23 cellular contexts compared by ENCODE assay signal in genomic region chr2:141522048-141522447, GRCh38.
DNase-seq lines count a peak whose midpoint lies in the region; ATAC-seq, FAIRE-seq and TF ChIP-seq lines count a peak whose summit lies in the region.
"Had no signal": no experiment of that assay in that cellular context is flagged by ENCODE, and none has a peak within 500 bp of the region (broad histone marks: within the 10 kb centered on the region; RNA-seq: fewer than 3 reads in every experiment).

No MANE protein-coding gene starts in this region.

- peak; percentile 62 for ATAC-seq in GM21619 (IDR thresholded peaks at IDR 0.05; ENCODE audit: unreplicated experiment)
- ATAC-seq in HG03159 (IDR thresholded peaks at IDR 0.05; ENCODE audit: unreplicated experiment): peak; percentile 37
- ATAC-seq: right cardiac atrium, upper lobe of right lung had no signal

- no peak for TF ChIP-seq POLR2A in GM12892 (IDR thresholded peaks at IDR 0.05; ENCODE audit: low read depth, low read length)

- DNase-seq in GM12892 (ENCODE audit: insufficient read length): no peak
- peak; percentile 68 for DNase-seq in cerebellar cortex (ENCODE audit: low spot score)
- DNase-seq in NCI-H187 treated with DMSO at 0.1 percent for 48 hours (lab: John Stamatoyannopoulos, UW): no peak
- DNase-seq in NCI-H1417 treated with DMSO at 0.1 percent for 48 hours (lab: John Stamatoyannopoulos, UW): no peak
- no peak for DNase-seq in activated effector memory CD4-positive, alpha-beta T cell treated with Interleukin-2 at 50 U/mL for 16 hours
- no peak for DNase-seq in SW480 (ENCODE audit: low spot score)
- DNase-seq: activated CD4-positive, alpha-beta memory T cell treated with anti-CD3 and anti-CD28 coated beads for 36 hours; activated CD4-positive, CD25-positive, alpha-beta regulatory T cell treated with anti-CD3 and anti-CD28 coated beads, Interleukin-2, amount 50 U/mL, for 72 hours; activated CD8-positive, alpha-beta memory T cell treated with anti-CD3 and anti-CD28 coated beads, Interleukin-2, amount 50 U/mL, for 48 hours; activated naive CD8-positive, alpha-beta T cell treated with anti-CD3 and anti-CD28 coated beads for 36 hours; COR-L47; DMS79; GF-D8; NCI-H1105; NCI-H2029; NCI-H345; NCI-H82; pancreas; right cardiac atrium; T-helper 2 cell; upper lobe of right lung had no signal

- FAIRE-seq in GM12892 (lab: Jason Lieb, UNC): peak; percentile 58
- FAIRE-seq: pancreas had no signal
